In the genomic region with DNA sequence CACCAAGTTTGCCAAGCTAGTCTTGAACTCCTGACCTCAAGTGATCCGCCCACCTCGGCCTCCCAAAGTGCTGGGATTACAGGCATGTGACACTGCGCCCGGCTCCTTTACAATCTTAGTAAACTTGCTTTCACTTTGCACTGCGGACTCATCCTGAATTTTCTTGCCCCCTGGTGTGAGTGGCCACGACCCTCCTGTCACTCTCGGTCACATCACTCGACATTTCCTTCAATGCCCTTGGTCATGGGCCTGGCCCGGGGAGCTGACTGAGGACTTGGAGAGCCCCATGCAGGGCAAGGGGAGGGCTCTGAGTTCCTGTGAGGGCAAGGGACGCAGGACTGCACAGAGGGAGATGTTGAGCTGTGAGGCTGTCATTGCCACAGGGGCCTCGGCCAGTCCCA, we compare ENCODE assay signal across 18 cellular contexts. TPM values are rescaled to one million over a fixed set of nuclear protein-coding genes. Genes with fewer than 3 reads are reported as not detected.
DNase-seq lines count a peak whose midpoint lies in the region; ATAC-seq and TF ChIP-seq lines count a peak whose summit lies in the region.
"Had no signal": no experiment of that assay in that cellular context is flagged by ENCODE, and none has a peak within 500 bp of the region (broad histone marks: within the 10 kb centered on the region; RNA-seq: fewer than 3 reads in every experiment).

No MANE protein-coding gene starts in this region.

- H3K27ac Mint-ChIP-seq in activated CD4-positive, alpha-beta T cell treated with anti-CD3 and anti-CD28 coated beads for 36 hours = no peak overlapping the region
- peak overlapping the region in 1 of 9 donors; percentile 75 for H3K27ac Mint-ChIP-seq in naive thymus-derived CD4-positive, alpha-beta T cell
- H3K27ac Mint-ChIP-seq: stimulated activated memory B cell treated with anti-CD40 and anti-IgM and Interleukin-4, amounts not matched to agents 10 μg/mL and 1 μg/mL and 100 μg/mL, for 72 hours had no signal

- TF ChIP-seq CTCF in colonic mucosa (IDR thresholded peaks at IDR 0.05) = no peak
- TF ChIP-seq CTCF in gastrocnemius medialis (IDR thresholded peaks at IDR 0.05 in 4 of 5, conservative IDR thresholded peaks at IDR 0.05 in 1 of 5) = no peak

- in situ Hi-C loops in gastrocnemius medialis (cut with MboI; ENCODE audit: low sequenced_read_pairs in 4 of 4) = no loop called here

- no peaks in the 10 kb centered on the region for H3K36me3 Mint-ChIP-seq in activated CD4-positive, alpha-beta T cell treated with anti-CD3 and anti-CD28 coated beads for 36 hours (ENCODE audit: low read depth)
- no peaks in the 10 kb centered on the region for H3K36me3 Mint-ChIP-seq in naive thymus-derived CD4-positive, alpha-beta T cell

- POLR2A ChIA-PET in activated CD4-positive, alpha-beta T cell treated with anti-CD3 and anti-CD28 coated beads for 36 hours (lab: Charles Lee) = interaction anchor here (0.6 kb wide), 1 partner anchor 33 kb away, joined by 8 read pairs; no protein-coding TSS in a partner anchor
- POLR2A ChIA-PET in naive thymus-derived CD4-positive, alpha-beta T cell (lab: Charles Lee) = no interaction called here

- TF ChIP-seq POLR2A in gastrocnemius medialis (IDR thresholded peaks at IDR 0.05) = no peak

- peak overlapping the region; percentile 50 for H2AFZ ChIP-seq in ACC112 (ENCODE audit: low read length, unreplicated experiment)
- H2AFZ ChIP-seq: parathyroid adenoma had no signal

- no peak overlapping the region for H3K4me3 Mint-ChIP-seq in activated CD4-positive, alpha-beta T cell treated with anti-CD3 and anti-CD28 coated beads for 36 hours
- no peak overlapping the region for H3K4me3 Mint-ChIP-seq in naive thymus-derived CD4-positive, alpha-beta T cell
- H3K4me3 Mint-ChIP-seq: stimulated activated memory B cell treated with anti-CD40 and anti-IgM and Interleukin-4, amounts not matched to agents 10 μg/mL and 1 μg/mL and 100 μg/mL, for 72 hours had no signal

- no peak overlapping the region for H3K9ac ChIP-seq in colonic mucosa (ENCODE audit: low read depth in 2 of 2, low read length in 2 of 2)
- H3K9ac ChIP-seq: parathyroid adenoma had no signal

- H3K27ac ChIP-seq in ACC112 (ENCODE audit: low read depth, low read length) (peak overlapping the region; percentile 42; the same call in 1 of the 2 replicates), colonic mucosa (peak overlapping the region; percentile 37), gastrocnemius medialis (peak overlapping the region; percentile 87 to 98 (median 92))
- no peak overlapping the region for H3K27ac ChIP-seq in naive thymus-derived CD4-positive, alpha-beta T cell (ENCODE audit: low read depth, low read length)
- H3K27ac ChIP-seq: parathyroid adenoma had no signal

- no peaks in the 10 kb centered on the region for H3K9me3 Mint-ChIP-seq in activated CD4-positive, alpha-beta T cell treated with anti-CD3 and anti-CD28 coated beads for 36 hours (ENCODE audit: low read depth)
- H3K9me3 Mint-ChIP-seq in naive thymus-derived CD4-positive, alpha-beta T cell = no peaks in the 10 kb centered on the region
- H3K9me3 Mint-ChIP-seq: stimulated activated memory B cell treated with anti-CD40 and anti-IgM and Interleukin-4, amounts not matched to agents 10 μg/mL and 1 μg/mL and 100 μg/mL, for 72 hours had no signal

- H3K4me1 Mint-ChIP-seq in activated CD4-positive, alpha-beta T cell treated with anti-CD3 and anti-CD28 coated beads for 36 hours = no peaks in the 10 kb centered on the region
- H3K4me1 Mint-ChIP-seq in naive thymus-derived CD4-positive, alpha-beta T cell = no peaks in the 10 kb centered on the region

- no peak for DNase-seq in colonic mucosa
- peak; percentile 20 for DNase-seq in iPS-NIHi11 (ENCODE audit: low spot score)
- peak in 1 of 2 donors; percentile 52 for DNase-seq in gastrocnemius medialis
- DNase-seq in activated CD4-positive, alpha-beta T cell treated with anti-CD3 and anti-CD28 coated beads for 36 hours = no peak
- DNase-seq in DMS 273 (lab: John Stamatoyannopoulos, UW; ENCODE audit: unreplicated experiment) = no peak
- DNase-seq in naive thymus-derived CD4-positive, alpha-beta T cell = no peak
- no peak for DNase-seq in NCI-H1105 treated with DMSO at 0.1 percent for 48 hours (lab: John Stamatoyannopoulos, UW)
- DNase-seq: 8988T; activated CD4-positive, alpha-beta T cell treated with anti-CD3 and anti-CD28 coated beads for 1 hour; body of pancreas; GDM1; hippocampal formation; MV-4-11; stimulated activated CD4-positive, alpha-beta T cell treated with anti-CD3 and anti-CD28 coated beads, Interleukin-4, amount 100 ng/mL, for 1 hour; SW 1271 had no signal

- intact Hi-C loops in colonic mucosa (cut with DNase I) = no loop called here
- intact Hi-C loops in gastrocnemius medialis (cut with DNase I; ENCODE audit: low total_unique reads) = loop anchor here (2.0 kb wide), 1 partner anchor 84 kb away; a partner anchor contains a TSS
- intact Hi-C loops in activated CD4-positive, alpha-beta T cell treated with anti-CD3 and anti-CD28 coated beads for 36 hours (cut with DNase I, micrococcal nuclease) = no loop called here
- intact Hi-C loops in naive thymus-derived CD4-positive, alpha-beta T cell (cut with micrococcal nuclease) = no loop called here

- H3K27me3 Mint-ChIP-seq in activated CD4-positive, alpha-beta T cell treated with anti-CD3 and anti-CD28 coated beads for 36 hours = no peaks in the 10 kb centered on the region
- peaks cover 0 to 5% (median 0%) of the 10 kb centered on the region in 5 donors for H3K27me3 Mint-ChIP-seq in naive thymus-derived CD4-positive, alpha-beta T cell

- ATAC-seq in gastrocnemius medialis = peak in 1 of 2 donors; percentile 7
- ATAC-seq in activated CD4-positive, alpha-beta T cell treated with anti-CD3 and anti-CD28 coated beads for 36 hours = no peak
- no peak for ATAC-seq in naive thymus-derived CD4-positive, alpha-beta T cell
- ATAC-seq: body of pancreas; stimulated activated memory B cell treated with anti-CD40 and anti-IgM and Interleukin-4, amounts not matched to agents 10 μg/mL and 1 μg/mL and 100 μg/mL, for 72 hours had no signal

- H3K4me1 ChIP-seq in ACC112 (ENCODE audit: control insufficient read depth, insufficient read depth, low read length, unreplicated experiment) (peaks cover 28% of the 10 kb centered on the region), colonic mucosa (no peaks in the 10 kb centered on the region), gastrocnemius medialis (peaks cover 57 to 58% of the 10 kb centered on the region in 2 donors)
- H3K4me1 ChIP-seq in naive thymus-derived CD4-positive, alpha-beta T cell (ENCODE audit: control insufficient read depth in 2 of 2, insufficient read depth in 2 of 2, low read length in 2 of 2) = no peaks in the 10 kb centered on the region
- H3K4me1 ChIP-seq: parathyroid adenoma had no signal

- H3K27me3 ChIP-seq in ACC112 (ENCODE audit: insufficient read depth, low read length) (no peaks in the 10 kb centered on the region), colonic mucosa (no peaks in the 10 kb centered on the region), gastrocnemius medialis (no peaks in the 10 kb centered on the region)
- no peaks in the 10 kb centered on the region for H3K27me3 ChIP-seq in naive thymus-derived CD4-positive, alpha-beta T cell (ENCODE audit: control insufficient read depth in 2 of 2, insufficient read depth in 2 of 2, low read length in 2 of 2)
- H3K27me3 ChIP-seq: body of pancreas had no signal

- CTCF ChIA-PET in activated CD4-positive, alpha-beta T cell treated with anti-CD3 and anti-CD28 coated beads for 36 hours (lab: Charles Lee) = no interaction called here
- CTCF ChIA-PET in naive thymus-derived CD4-positive, alpha-beta T cell (lab: Charles Lee) = no interaction called here

- H3K36me3 ChIP-seq in ACC112 (ENCODE audit: insufficient read depth, low read length) (no peaks in the 10 kb centered on the region), colonic mucosa (no peaks in the 10 kb centered on the region), gastrocnemius medialis (no peaks in the 10 kb centered on the region)
- H3K36me3 ChIP-seq in naive thymus-derived CD4-positive, alpha-beta T cell (ENCODE audit: control insufficient read depth in 2 of 3, insufficient read depth in 3 of 3, low read length in 3 of 3) = no peaks in the 10 kb centered on the region

- H3K9me3 ChIP-seq in colonic mucosa (no peaks in the 10 kb centered on the region), gastrocnemius medialis (no peaks in the 10 kb centered on the region)
- no peaks in the 10 kb centered on the region for H3K9me3 ChIP-seq in naive thymus-derived CD4-positive, alpha-beta T cell (ENCODE audit: control insufficient read depth in 2 of 3, low read length in 3 of 3)
- H3K9me3 ChIP-seq: body of pancreas had no signal

- H3K79me2 ChIP-seq in ACC112 (ENCODE audit: control insufficient read depth, insufficient read depth, low read length, unreplicated experiment) = no peaks in the 10 kb centered on the region
- H3K79me2 ChIP-seq: parathyroid adenoma had no signal

- H3K4me3 ChIP-seq in ACC112 (ENCODE audit: low read depth, low read length) (peak overlapping the region; percentile 51; the same call in 1 of the 2 replicates), colonic mucosa (no peak overlapping the region), gastrocnemius medialis (peak overlapping the region in 1 of 4 donors; percentile 22)
- H3K4me3 ChIP-seq in naive thymus-derived CD4-positive, alpha-beta T cell (ENCODE audit: low read length) = no peak overlapping the region
- H3K4me3 ChIP-seq: body of pancreas had no signal

RNA-seq across cellular contexts. Expression of a gene that starts 21.4 kb away (rescaled TPM):
- total RNA-seq in colonic mucosa = 1 to 10 TPM; 2.7 to 8.7 TPM
- 10 to 100 TPM in 2 of 4 donors, 1 to 10 TPM in 2; 5.8 to 13.3 (median 8.6) TPM for total RNA-seq in gastrocnemius medialis
- not detected for total RNA-seq in activated CD4-positive, alpha-beta T cell treated with anti-CD3 and anti-CD28 coated beads for 36 hours
- not detected for total RNA-seq in naive thymus-derived CD4-positive, alpha-beta T cell
- polyA plus RNA-seq in naive thymus-derived CD4-positive, alpha-beta T cell = not detected

RNA-seq across cellular contexts. Expression of a gene that starts 50.1 kb away (rescaled TPM):
- total RNA-seq in colonic mucosa (100 to 1,000 TPM; 105 to 133 TPM), gastrocnemius medialis (100 to 1,000 TPM in 2 of 4 donors, 10 to 100 TPM in 2; 44.3 to 163 (median 105) TPM)
- 100 to 1,000 TPM in 1 of 2 experiments, 10 to 100 TPM in 1; 79.5 to 101 TPM for total RNA-seq in activated CD4-positive, alpha-beta T cell treated with anti-CD3 and anti-CD28 coated beads for 36 hours
- 10 to 100 TPM; 34.3 to 70.6 (median 42.3) TPM for total RNA-seq in naive thymus-derived CD4-positive, alpha-beta T cell
- 10 to 100 TPM; 38.8 to 74.1 TPM for polyA plus RNA-seq in naive thymus-derived CD4-positive, alpha-beta T cell

RNA-seq across cellular contexts. Expression of a gene that starts 58.9 kb away (rescaled TPM):
- under 1 TPM in 1 of 2 donors, not detected in 1; 0.44 TPM for total RNA-seq in colonic mucosa
- not detected for total RNA-seq in gastrocnemius medialis
- total RNA-seq in activated CD4-positive, alpha-beta T cell treated with anti-CD3 and anti-CD28 coated beads for 36 hours = under 1 TPM; 0.54 to 0.69 TPM
- total RNA-seq in naive thymus-derived CD4-positive, alpha-beta T cell = 1 to 10 TPM; 1.1 to 5.0 (median 1.5) TPM
- under 1 TPM; 0.35 to 0.45 TPM for polyA plus RNA-seq in naive thymus-derived CD4-positive, alpha-beta T cell
- total RNA-seq: body of pancreas had no signal
